18 cellular contexts compared by ENCODE assay signal in genomic region chr5:1417586-1418225, GRCh38. TPM values are rescaled to one million over a fixed set of nuclear protein-coding genes. Genes with fewer than 3 reads are reported as not detected.
"Had no signal": no experiment of that assay in that cellular context is flagged by ENCODE, and none has a peak within 500 bp of the region (broad histone marks: within the 10 kb centered on the region; RNA-seq: fewer than 3 reads in every experiment).

No MANE protein-coding gene starts in this region.

- H3K9me3 Mint-ChIP-seq: dendritic cell treated with granulocyte-macrophage colony-stimulating factor and Interleukin-4, amounts not matched to agents 40 ng/mL and 50 ng/mL, for 4 days; T-helper 2 cell treated with Interferon-gamma antibody and Interleukin-4, amounts not matched to agents 5 μg/mL and 100 μg/mL, for 36 hours had no signal

- H3K27ac Mint-ChIP-seq: dendritic cell treated with granulocyte-macrophage colony-stimulating factor and Interleukin-4, amounts not matched to agents 40 ng/mL and 50 ng/mL, for 4 days; nephron; stimulated activated naive CD8-positive, alpha-beta T cell treated with anti-CD3 and anti-CD28 coated beads, Interleukin-15, amount 100 ng/mL, for 72 hours; T-helper 2 cell treated with Interferon-gamma antibody and Interleukin-4, amounts not matched to agents 5 μg/mL and 100 μg/mL, for 36 hours had no signal

- ATAC-seq: foreskin keratinocyte; sciatic nerve; stimulated activated naive CD8-positive, alpha-beta T cell treated with anti-CD3 and anti-CD28 coated beads, Interleukin-15, amount 100 ng/mL, for 72 hours had no signal

- H3K36me3 ChIP-seq: prostate gland, upper lobe of left lung had no signal

- H3K27ac ChIP-seq: foreskin keratinocyte, prostate gland, upper lobe of left lung had no signal

- H3K27me3 ChIP-seq: foreskin keratinocyte, upper lobe of left lung had no signal

- DNase-seq: activated CD4-positive, alpha-beta T cell treated with anti-CD3 and anti-CD28 coated beads, Interleukin-2, amount 50 U/mL, for 1 hour; activated naive CD4-positive, alpha-beta T cell treated with Interleukin-2 at 50 U/mL for 16 hours; activated T-cell treated with anti-CD3 and anti-CD28 coated beads for 4 hours; anterior cingulate cortex; cerebellar nuclear complex; effector memory CD4-positive, alpha-beta T cell; foreskin keratinocyte; glutamatergic neuron; occipital lobe; stimulated activated CD4-positive, alpha-beta T cell treated with anti-CD3 and anti-CD28 coated beads, Interleukin-1b, Interleukin-23, amount 100 ng/mL, for 48 hours; stimulated activated naive CD8-positive, alpha-beta T cell treated with anti-CD3 and anti-CD28 coated beads, Interleukin-15, amount 100 ng/mL, for 72 hours; upper lobe of left lung had no signal

- H3K4me1 Mint-ChIP-seq: stimulated activated naive CD8-positive, alpha-beta T cell treated with anti-CD3 and anti-CD28 coated beads, Interleukin-15, amount 100 ng/mL, for 72 hours had no signal

- H3K4me3 ChIP-seq: prostate gland, upper lobe of left lung had no signal

- H3K4me3 Mint-ChIP-seq: dendritic cell treated with granulocyte-macrophage colony-stimulating factor and Interleukin-4, amounts not matched to agents 40 ng/mL and 50 ng/mL, for 4 days; nephron; stimulated activated naive CD8-positive, alpha-beta T cell treated with anti-CD3 and anti-CD28 coated beads, Interleukin-15, amount 100 ng/mL, for 72 hours; T-helper 2 cell treated with Interferon-gamma antibody and Interleukin-4, amounts not matched to agents 5 μg/mL and 100 μg/mL, for 36 hours had no signal

- H3K4me1 ChIP-seq: foreskin keratinocyte, prostate gland, upper lobe of left lung had no signal

- H3K9me3 ChIP-seq: prostate gland, upper lobe of left lung had no signal

RNA-seq across cellular contexts. Expression of gene SLC6A3, which starts 27.5 kb away (rescaled TPM):
- total RNA-seq: foreskin keratinocyte, occipital lobe, sciatic nerve, temporal lobe had no signal
- polyA plus RNA-seq: foreskin keratinocyte had no signal
